Comparison of ENCODE assay signal across 9 cellular contexts in genomic region chr22:22061085-22062077, GRCh38.
DNase-seq lines count a peak whose midpoint lies in the region; ATAC-seq and TF ChIP-seq lines count a peak whose summit lies in the region.
"Had no signal": no experiment of that assay in that cellular context is flagged by ENCODE, and none has a peak within 500 bp of the region (broad histone marks: within the 10 kb centered on the region; RNA-seq: fewer than 3 reads in every experiment).

No MANE protein-coding gene starts in this region.

- H3K27me3 ChIP-seq in sigmoid colon: peaks cover 0 to 4% (median 0%) of the 10 kb centered on the region in 3 donors
- peaks cover 15% of the 10 kb centered on the region for H3K27me3 ChIP-seq in CD4-positive, alpha-beta T cell (ENCODE audit: control insufficient read depth, insufficient read depth, low read length)

- no peak overlapping the region for H3K4me3 ChIP-seq in sigmoid colon

- no peaks in the 10 kb centered on the region for H3K36me3 ChIP-seq in sigmoid colon

- H3K4me1 Mint-ChIP-seq in CD4-positive, alpha-beta T cell (ENCODE audit: low read depth): no peaks in the 10 kb centered on the region

- no peaks in the 10 kb centered on the region for H3K36me3 Mint-ChIP-seq in CD4-positive, alpha-beta T cell (ENCODE audit: low read depth)
- H3K36me3 Mint-ChIP-seq: naive B cell had no signal

- peaks cover 28% of the 10 kb centered on the region for H3K27me3 Mint-ChIP-seq in CD4-positive, alpha-beta T cell

- CTCF ChIA-PET in CD4-positive, alpha-beta T cell (lab: Charles Lee): interaction anchor here (1.4 kb wide), 1 partner anchor 17 kb away, joined by 3 read pairs; no protein-coding TSS in a partner anchor

- no peaks in the 10 kb centered on the region for H3K9me3 ChIP-seq in sigmoid colon
- H3K9me3 ChIP-seq in CD4-positive, alpha-beta T cell (ENCODE audit: control insufficient read depth, low read length): no peaks in the 10 kb centered on the region

- no peak for ATAC-seq in CD4-positive, alpha-beta T cell (ENCODE audit: poor library complexity)
- ATAC-seq in GM21367 (IDR thresholded peaks at IDR 0.05; ENCODE audit: unreplicated experiment) (no peak), GM19328 (IDR thresholded peaks at IDR 0.05; ENCODE audit: unreplicated experiment) (no peak), HG03108 (IDR thresholded peaks at IDR 0.05; ENCODE audit: unreplicated experiment) (no peak)

- intact Hi-C loops in sigmoid colon (cut with DNase I): no loop called here
- intact Hi-C loops in CD4-positive, alpha-beta T cell (cut with DNase I, micrococcal nuclease): no loop called here

- POLR2A ChIA-PET in CD4-positive, alpha-beta T cell (lab: Charles Lee): no interaction called here

- TF ChIP-seq CTCF in GM13976 (IDR thresholded peaks at IDR 0.05; ENCODE audit: borderline replicate concordance, control extremely low read depth, extremely low read depth, insufficient read depth, missing control alignments) (peak; percentile 0), sigmoid colon (IDR thresholded peaks at IDR 0.05) (peak in 1 of 4 experiments; percentile 10)
- no peak for TF ChIP-seq CTCF in CD4-positive, alpha-beta T cell (IDR thresholded peaks at IDR 0.05)

- H3K27ac Mint-ChIP-seq in CD4-positive, alpha-beta T cell: no peak overlapping the region

- peak overlapping the region; percentile 56 to 70 (median 60) for H3K27ac ChIP-seq in sigmoid colon
- H3K27ac ChIP-seq in CD4-positive, alpha-beta T cell (ENCODE audit: low read depth, low read length): no peak overlapping the region

- WGBS in sigmoid colon, 2 donors: 63 to 66% methylated on average over 11 of the region's 11 CpGs

- TF ChIP-seq EP300 in sigmoid colon (IDR thresholded peaks at IDR 0.05): no peak

- in situ Hi-C loops in GM13976 (cut with MboI; ENCODE audit: low sequenced_read_pairs, unreplicated experiment): no loop called here

- H3K9me3 Mint-ChIP-seq in CD4-positive, alpha-beta T cell: no peaks in the 10 kb centered on the region
- H3K9me3 Mint-ChIP-seq: naive B cell had no signal

- DNase-seq in GM13976 (ENCODE audit: low spot score) (no peak), NOMO-1 treated with dmso at 0.1 percent for 144 hours (lab: John Stamatoyannopoulos, UW; ENCODE audit: unreplicated experiment) (peak; percentile 82), fibroblast of peridontal ligament (ENCODE audit: extremely low read depth) (peak; percentile 79), sigmoid colon (peak; percentile 78)
- no peak for DNase-seq in CD4-positive, alpha-beta T cell

- H3K4me3 Mint-ChIP-seq in CD4-positive, alpha-beta T cell: no peak overlapping the region

- no peak for TF ChIP-seq POLR2A in sigmoid colon (IDR thresholded peaks at IDR 0.05)

- peaks cover 0 to 12% (median 3%) of the 10 kb centered on the region in 4 donors for H3K4me1 ChIP-seq in sigmoid colon

Comparison
In these comparisons a context has a peak if more than half of its experiments do, and no peak if none do; other contexts are left out.
1. DNase-seq: peak in NOMO-1 treated with dmso at 0.1 percent for 144 hours (single experiment), fibroblast of peridontal ligament (single experiment) and sigmoid colon (single experiment); none in GM13976 (single experiment) and CD4-positive, alpha-beta T cell (0 of 10).